Comparison of ENCODE assay signal across 22 cellular contexts in the genomic region with DNA sequence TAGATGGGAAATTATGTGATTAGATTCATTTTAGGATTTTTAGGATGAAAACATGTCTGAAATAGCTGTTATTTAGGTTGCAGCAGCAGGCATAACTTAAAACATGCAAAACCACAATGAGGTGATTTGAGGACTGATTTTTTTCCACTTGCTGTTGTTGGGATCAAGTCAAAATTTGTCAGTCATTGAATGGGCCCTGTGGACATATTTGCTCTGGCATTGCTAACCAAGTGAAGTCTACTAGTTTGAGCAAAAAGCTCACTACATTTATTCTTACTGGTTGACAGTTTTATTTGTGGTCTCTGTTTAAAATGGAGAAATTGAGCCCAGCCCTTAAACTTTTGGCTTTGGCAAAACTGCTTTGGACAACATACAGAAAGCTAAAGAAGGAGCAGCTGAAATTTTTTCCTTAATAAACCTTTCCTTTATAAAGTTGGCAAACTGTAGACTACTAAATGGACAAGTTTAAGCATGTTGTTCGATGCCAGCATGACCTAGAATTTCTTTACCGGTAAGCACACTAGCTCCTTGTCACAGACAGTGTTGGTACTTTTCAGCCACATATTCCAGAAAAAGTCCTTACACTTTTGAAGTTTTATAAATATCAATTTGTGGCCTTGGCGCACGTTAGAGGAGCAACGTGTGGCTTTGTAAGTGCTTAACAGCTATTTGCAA.
"Had no signal": no experiment of that assay in that cellular context is flagged by ENCODE, and none has a peak within 500 bp of the region (broad histone marks: within the 10 kb centered on the region; RNA-seq: fewer than 3 reads in every experiment).

No MANE protein-coding gene starts in this region.

- ATAC-seq: heart right ventricle; left ventricle myocardium superior; mucosa of descending colon; psoas muscle; right cardiac atrium; stimulated activated naive CD8-positive, alpha-beta T cell treated with anti-CD3 and anti-CD28 coated beads, Interleukin-15, amount 100 ng/mL, for 72 hours had no signal

- H3K27ac Mint-ChIP-seq: activated naive CD8-positive, alpha-beta T cell treated with anti-CD3 and anti-CD28 coated beads, Interleukin-2, amount 10 ng/mL, durations not matched to agents 7 days and 5 days; activated T-helper 1 cell treated with anti-CD3 and anti-CD28 coated beads, Interleukin-12 subunit alpha, Interleukin-12 subunit beta, Interleukin-2, Interleukin-4 antibody, amounts not matched to agents 30 ng/mL and 10 ng/mL and 1 ng/mL, durations not matched to agents 14 hours and 24 hours and 36 hours; immature natural killer cell; memory B cell; naive B cell; stimulated activated naive CD8-positive, alpha-beta T cell treated with anti-CD3 and anti-CD28 coated beads, Interleukin-15, amount 100 ng/mL, for 72 hours had no signal

- H3K36me3 Mint-ChIP-seq: activated naive CD8-positive, alpha-beta T cell treated with anti-CD3 and anti-CD28 coated beads, Interleukin-2, amount 10 ng/mL, durations not matched to agents 7 days and 5 days; immature natural killer cell; memory B cell; naive B cell had no signal

- H3K27me3 Mint-ChIP-seq: memory B cell; naive B cell; stimulated activated naive CD8-positive, alpha-beta T cell treated with anti-CD3 and anti-CD28 coated beads, Interleukin-15, amount 100 ng/mL, for 72 hours had no signal

- H3K27me3 ChIP-seq: heart right ventricle, upper lobe of left lung had no signal

- H3K4me3 ChIP-seq: heart right ventricle, mucosa of descending colon, psoas muscle, skin epidermis, upper lobe of left lung had no signal

- H3K9me3 ChIP-seq: heart right ventricle, mucosa of descending colon, psoas muscle, upper lobe of left lung had no signal

- DNase-seq: activated CD4-positive, alpha-beta T cell treated with anti-CD3 and anti-CD28 coated beads, Interleukin-2, amount 50 U/mL, for 48 hours; activated naive CD8-positive, alpha-beta T cell treated with anti-CD3 and anti-CD28 coated beads, Interleukin-2, amount 10 ng/mL, durations not matched to agents 7 days and 5 days; activated T-cell treated with anti-CD3 and anti-CD28 coated beads for 4 hours; amygdala; dermis blood vessel endothelial cell; effector memory CD4-positive, alpha-beta T cell; heart right ventricle; immature natural killer cell; left ventricle myocardium superior; mucosa of descending colon; naive B cell; psoas muscle; right cardiac atrium; stimulated activated CD4-positive, alpha-beta T cell treated with anti-CD3 and anti-CD28 coated beads, Interleukin-15, amount 100 ng/mL, for 24 hours; stimulated activated CD4-positive, alpha-beta T cell treated with anti-CD3 and anti-CD28 coated beads, Interleukin-2, amount 100 ng/mL, for 48 hours; stimulated activated naive CD8-positive, alpha-beta T cell treated with anti-CD3 and anti-CD28 coated beads, Interleukin-15, amount 100 ng/mL, for 72 hours; upper lobe of left lung had no signal

- H3K9me3 Mint-ChIP-seq: activated naive CD8-positive, alpha-beta T cell treated with anti-CD3 and anti-CD28 coated beads, Interleukin-2, amount 10 ng/mL, durations not matched to agents 7 days and 5 days; activated T-helper 1 cell treated with anti-CD3 and anti-CD28 coated beads, Interleukin-12 subunit alpha, Interleukin-12 subunit beta, Interleukin-2, Interleukin-4 antibody, amounts not matched to agents 30 ng/mL and 10 ng/mL and 1 ng/mL, durations not matched to agents 14 hours and 24 hours and 36 hours; memory B cell; stimulated activated naive CD8-positive, alpha-beta T cell treated with anti-CD3 and anti-CD28 coated beads, Interleukin-15, amount 100 ng/mL, for 72 hours had no signal

- H3K4me3 Mint-ChIP-seq: activated naive CD8-positive, alpha-beta T cell treated with anti-CD3 and anti-CD28 coated beads, Interleukin-2, amount 10 ng/mL, durations not matched to agents 7 days and 5 days; activated T-helper 1 cell treated with anti-CD3 and anti-CD28 coated beads, Interleukin-12 subunit alpha, Interleukin-12 subunit beta, Interleukin-2, Interleukin-4 antibody, amounts not matched to agents 30 ng/mL and 10 ng/mL and 1 ng/mL, durations not matched to agents 14 hours and 24 hours and 36 hours; immature natural killer cell; memory B cell; naive B cell; stimulated activated naive CD8-positive, alpha-beta T cell treated with anti-CD3 and anti-CD28 coated beads, Interleukin-15, amount 100 ng/mL, for 72 hours had no signal

- H3K4me1 ChIP-seq: psoas muscle, upper lobe of left lung had no signal

- FAIRE-seq: endothelial cell of umbilical vein, TTC549 had no signal

- H3K36me3 ChIP-seq: heart right ventricle, upper lobe of left lung had no signal

- H3K27ac ChIP-seq: heart right ventricle, psoas muscle, upper lobe of left lung had no signal

- H3K4me1 Mint-ChIP-seq: activated naive CD8-positive, alpha-beta T cell treated with anti-CD3 and anti-CD28 coated beads, Interleukin-2, amount 10 ng/mL, durations not matched to agents 7 days and 5 days; immature natural killer cell; memory B cell; naive B cell; stimulated activated naive CD8-positive, alpha-beta T cell treated with anti-CD3 and anti-CD28 coated beads, Interleukin-15, amount 100 ng/mL, for 72 hours had no signal
